Comparison of ENCODE assay signal across 1 cellular context in the genomic region with DNA sequence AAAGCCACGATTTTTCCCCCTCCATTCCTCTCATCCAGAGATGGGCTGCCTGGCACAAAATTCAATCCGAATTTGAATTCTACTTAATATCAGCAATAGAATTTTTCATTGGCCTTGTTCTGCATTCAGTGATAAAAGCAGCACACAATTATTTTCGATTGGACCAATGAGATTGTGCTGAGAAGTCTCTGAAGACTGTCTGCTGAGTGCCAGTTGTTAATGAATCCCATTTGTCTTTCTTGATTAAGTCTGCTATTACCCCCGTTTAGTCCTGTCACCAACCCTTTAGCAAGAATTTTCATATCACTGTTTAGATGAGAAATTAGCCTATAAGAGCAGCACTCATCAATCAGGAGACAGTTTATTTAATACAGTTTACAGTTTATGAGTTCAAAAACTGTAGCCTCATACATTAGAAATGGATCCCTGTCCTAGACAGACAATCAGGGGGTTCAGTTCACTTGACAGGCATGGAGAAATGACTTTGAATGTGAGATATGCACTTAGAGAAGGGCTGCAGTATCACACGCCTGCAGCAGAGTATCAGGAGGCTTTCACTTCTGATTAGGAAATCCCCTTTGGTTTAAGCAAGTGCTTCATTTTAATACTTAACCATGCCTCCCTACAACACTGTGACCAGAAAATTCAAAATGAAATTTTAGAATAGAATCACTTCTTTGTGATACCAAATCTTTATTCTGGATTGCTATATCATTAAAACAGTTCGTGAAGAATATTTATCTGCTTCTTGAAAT.
TF ChIP-seq lines count a peak whose summit lies in the region.

No MANE protein-coding gene starts in this region.

TF ChIP-seq in GM23338, 12 proteins besides CTCF, POLR2A, EP300 and RAD21 (continued from another document):
- TF ChIP-seq, protein P1, sequence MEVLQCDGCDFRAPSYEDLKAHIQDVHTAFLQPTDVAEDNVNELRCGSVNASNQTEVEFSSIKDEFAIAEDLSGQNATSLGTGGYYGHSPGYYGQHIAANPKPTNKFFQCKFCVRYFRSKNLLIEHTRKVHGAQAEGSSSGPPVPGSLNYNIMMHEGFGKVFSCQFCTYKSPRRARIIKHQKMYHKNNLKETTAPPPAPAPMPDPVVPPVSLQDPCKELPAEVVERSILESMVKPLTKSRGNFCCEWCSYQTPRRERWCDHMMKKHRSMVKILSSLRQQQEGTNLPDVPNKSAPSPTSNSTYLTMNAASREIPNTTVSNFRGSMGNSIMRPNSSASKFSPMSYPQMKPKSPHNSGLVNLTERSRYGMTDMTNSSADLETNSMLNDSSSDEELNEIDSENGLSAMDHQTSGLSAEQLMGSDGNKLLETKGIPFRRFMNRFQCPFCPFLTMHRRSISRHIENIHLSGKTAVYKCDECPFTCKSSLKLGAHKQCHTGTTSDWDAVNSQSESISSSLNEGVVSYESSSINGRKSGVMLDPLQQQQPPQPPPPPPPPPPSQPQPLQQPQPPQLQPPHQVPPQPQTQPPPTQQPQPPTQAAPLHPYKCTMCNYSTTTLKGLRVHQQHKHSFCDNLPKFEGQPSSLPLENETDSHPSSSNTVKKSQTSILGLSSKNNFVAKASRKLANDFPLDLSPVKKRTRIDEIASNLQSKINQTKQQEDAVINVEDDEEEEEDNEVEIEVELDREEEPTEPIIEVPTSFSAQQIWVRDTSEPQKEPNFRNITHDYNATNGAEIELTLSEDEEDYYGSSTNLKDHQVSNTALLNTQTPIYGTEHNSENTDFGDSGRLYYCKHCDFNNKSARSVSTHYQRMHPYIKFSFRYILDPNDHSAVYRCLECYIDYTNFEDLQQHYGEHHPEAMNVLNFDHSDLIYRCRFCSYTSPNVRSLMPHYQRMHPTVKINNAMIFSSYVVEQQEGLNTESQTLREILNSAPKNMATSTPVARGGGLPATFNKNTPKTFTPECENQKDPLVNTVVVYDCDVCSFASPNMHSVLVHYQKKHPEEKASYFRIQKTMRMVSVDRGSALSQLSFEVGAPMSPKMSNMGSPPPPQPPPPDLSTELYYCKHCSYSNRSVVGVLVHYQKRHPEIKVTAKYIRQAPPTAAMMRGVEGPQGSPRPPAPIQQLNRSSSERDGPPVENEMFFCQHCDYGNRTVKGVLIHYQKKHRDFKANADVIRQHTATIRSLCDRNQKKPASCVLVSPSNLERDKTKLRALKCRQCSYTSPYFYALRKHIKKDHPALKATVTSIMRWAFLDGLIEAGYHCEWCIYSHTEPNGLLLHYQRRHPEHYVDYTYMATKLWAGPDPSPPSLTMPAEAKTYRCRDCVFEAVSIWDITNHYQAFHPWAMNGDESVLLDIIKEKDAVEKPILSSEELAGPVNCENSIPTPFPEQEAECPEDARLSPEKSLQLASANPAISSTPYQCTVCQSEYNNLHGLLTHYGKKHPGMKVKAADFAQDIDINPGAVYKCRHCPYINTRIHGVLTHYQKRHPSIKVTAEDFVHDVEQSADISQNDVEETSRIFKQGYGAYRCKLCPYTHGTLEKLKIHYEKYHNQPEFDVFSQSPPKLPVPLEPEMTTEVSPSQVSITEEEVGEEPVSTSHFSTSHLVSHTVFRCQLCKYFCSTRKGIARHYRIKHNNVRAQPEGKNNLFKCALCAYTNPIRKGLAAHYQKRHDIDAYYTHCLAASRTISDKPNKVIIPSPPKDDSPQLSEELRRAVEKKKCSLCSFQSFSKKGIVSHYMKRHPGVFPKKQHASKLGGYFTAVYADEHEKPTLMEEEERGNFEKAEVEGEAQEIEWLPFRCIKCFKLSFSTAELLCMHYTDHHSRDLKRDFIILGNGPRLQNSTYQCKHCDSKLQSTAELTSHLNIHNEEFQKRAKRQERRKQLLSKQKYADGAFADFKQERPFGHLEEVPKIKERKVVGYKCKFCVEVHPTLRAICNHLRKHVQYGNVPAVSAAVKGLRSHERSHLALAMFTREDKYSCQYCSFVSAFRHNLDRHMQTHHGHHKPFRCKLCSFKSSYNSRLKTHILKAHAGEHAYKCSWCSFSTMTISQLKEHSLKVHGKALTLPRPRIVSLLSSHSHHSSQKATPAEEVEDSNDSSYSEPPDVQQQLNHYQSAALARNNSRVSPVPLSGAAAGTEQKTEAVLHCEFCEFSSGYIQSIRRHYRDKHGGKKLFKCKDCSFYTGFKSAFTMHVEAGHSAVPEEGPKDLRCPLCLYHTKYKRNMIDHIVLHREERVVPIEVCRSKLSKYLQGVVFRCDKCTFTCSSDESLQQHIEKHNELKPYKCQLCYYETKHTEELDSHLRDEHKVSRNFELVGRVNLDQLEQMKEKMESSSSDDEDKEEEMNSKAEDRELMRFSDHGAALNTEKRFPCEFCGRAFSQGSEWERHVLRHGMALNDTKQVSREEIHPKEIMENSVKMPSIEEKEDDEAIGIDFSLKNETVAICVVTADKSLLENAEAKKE (CRISPR knock-in tag; IDR thresholded peaks at IDR 0.05): no peak
- TF ChIP-seq, protein P2, sequence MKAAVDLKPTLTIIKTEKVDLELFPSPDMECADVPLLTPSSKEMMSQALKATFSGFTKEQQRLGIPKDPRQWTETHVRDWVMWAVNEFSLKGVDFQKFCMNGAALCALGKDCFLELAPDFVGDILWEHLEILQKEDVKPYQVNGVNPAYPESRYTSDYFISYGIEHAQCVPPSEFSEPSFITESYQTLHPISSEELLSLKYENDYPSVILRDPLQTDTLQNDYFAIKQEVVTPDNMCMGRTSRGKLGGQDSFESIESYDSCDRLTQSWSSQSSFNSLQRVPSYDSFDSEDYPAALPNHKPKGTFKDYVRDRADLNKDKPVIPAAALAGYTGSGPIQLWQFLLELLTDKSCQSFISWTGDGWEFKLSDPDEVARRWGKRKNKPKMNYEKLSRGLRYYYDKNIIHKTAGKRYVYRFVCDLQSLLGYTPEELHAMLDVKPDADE (IDR thresholded peaks at IDR 0.05): no peak
